ENCODE assay signal across 1 cellular context in the genomic region with DNA sequence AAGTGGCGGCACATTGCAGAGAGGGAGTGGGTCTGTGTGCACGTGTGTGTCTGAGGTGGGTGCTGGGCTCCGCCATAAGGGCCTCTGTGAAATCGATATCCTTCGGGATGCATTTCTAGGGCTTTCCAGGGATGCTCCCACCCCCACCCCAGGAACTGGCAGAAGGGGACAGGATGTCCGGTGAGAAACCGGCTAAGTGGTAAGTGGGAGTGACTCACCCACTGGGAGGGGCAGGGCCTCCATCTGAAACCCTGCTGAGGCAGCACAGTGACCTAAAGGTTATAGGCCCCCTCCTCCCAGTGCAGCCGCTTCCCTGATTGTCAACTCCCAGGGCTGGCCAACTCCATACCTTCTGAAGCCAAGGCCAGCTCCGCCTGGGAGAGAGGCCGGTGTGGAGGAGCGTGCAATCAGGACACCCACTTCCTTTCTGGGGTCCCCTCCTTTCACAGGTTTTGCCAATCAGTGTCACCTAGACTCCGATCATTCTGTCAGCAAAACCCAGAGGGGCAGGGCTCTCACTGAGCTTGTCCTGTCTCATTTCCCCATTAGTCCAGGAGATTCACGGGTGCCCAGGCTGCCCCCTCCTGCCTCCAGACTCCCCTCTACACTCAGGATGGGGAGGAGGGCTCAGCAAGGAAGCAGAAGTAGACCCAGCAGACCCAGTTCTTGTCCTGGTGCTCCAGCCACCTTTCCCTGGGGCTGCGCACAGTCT.
TF ChIP-seq lines count a peak whose summit lies in the region.

No MANE protein-coding gene starts in this region.

TF ChIP-seq in HepG2, 621 proteins besides CTCF, POLR2A, EP300 and RAD21 (continued from another document):
- TF ChIP-seq, protein P1, sequence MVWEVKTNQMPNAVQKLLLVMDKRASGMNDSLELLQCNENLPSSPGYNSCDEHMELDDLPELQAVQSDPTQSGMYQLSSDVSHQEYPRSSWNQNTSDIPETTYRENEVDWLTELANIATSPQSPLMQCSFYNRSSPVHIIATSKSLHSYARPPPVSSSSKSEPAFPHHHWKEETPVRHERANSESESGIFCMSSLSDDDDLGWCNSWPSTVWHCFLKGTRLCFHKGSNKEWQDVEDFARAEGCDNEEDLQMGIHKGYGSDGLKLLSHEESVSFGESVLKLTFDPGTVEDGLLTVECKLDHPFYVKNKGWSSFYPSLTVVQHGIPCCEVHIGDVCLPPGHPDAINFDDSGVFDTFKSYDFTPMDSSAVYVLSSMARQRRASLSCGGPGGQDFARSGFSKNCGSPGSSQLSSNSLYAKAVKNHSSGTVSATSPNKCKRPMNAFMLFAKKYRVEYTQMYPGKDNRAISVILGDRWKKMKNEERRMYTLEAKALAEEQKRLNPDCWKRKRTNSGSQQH (CRISPR knock-in tag; IDR thresholded peaks at IDR 0.05; ENCODE audit: low read depth) = no peak
